In the genomic region with DNA sequence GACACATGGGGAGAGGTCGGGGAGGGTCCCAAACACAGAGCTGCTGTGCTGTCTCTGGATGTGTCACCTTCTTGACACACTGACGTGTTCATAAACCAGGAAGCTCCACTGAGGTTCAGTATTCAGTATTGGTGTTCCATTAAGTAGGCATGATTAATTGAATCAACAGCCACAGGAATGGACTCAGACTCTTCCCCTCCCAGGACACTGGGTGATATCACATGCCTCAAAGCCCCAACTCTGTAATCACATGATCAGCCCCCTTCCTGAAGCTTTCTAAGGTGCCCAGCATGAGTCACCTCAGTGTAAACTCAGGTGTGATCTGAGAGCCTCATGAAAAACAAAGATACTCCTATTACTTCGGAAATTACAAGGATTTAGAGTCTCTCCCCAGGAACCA, we compare ENCODE assay signal across 27 cellular contexts. TPM values are rescaled to one million over a fixed set of nuclear protein-coding genes. Genes with fewer than 3 reads are reported as not detected.
DNase-seq lines count a peak whose midpoint lies in the region; ATAC-seq, FAIRE-seq and TF ChIP-seq lines count a peak whose summit lies in the region.
"Had no signal": no experiment of that assay in that cellular context is flagged by ENCODE, and none has a peak within 500 bp of the region (broad histone marks: within the 10 kb centered on the region; RNA-seq: fewer than 3 reads in every experiment).

No MANE protein-coding gene starts in this region.

- peaks cover 11% of the 10 kb centered on the region for H3K4me1 ChIP-seq in foreskin keratinocyte
- H3K4me1 ChIP-seq in small intestine (ENCODE audit: control insufficient read depth in 2 of 2, insufficient read depth in 1 of 2, low read depth in 1 of 2, low read length in 1 of 2): no peaks in the 10 kb centered on the region
- H3K4me1 ChIP-seq: psoas muscle, SJSA1, vagina had no signal

- H3K4me3 ChIP-seq in small intestine (ENCODE audit: low read depth in 1 of 2, low read length in 2 of 2): no peak overlapping the region
- H3K4me3 ChIP-seq: lung, psoas muscle, SJSA1, vagina had no signal

- WGBS in small intestine, 3 donors: 59 to 78% (median 70%) methylated on average over 3 of the region's 3 CpGs

- H3K27ac ChIP-seq in foreskin keratinocyte (peak overlapping the region; percentile 79), small intestine (ENCODE audit: low read depth in 1 of 2, low read length in 1 of 2) (no peak overlapping the region)
- H3K27ac ChIP-seq: neutrophil, psoas muscle, SJSA1, vagina had no signal

- no peaks in the 10 kb centered on the region for H3K27me3 ChIP-seq in foreskin keratinocyte
- H3K27me3 ChIP-seq in small intestine (ENCODE audit: control insufficient read depth in 2 of 2, insufficient read depth in 2 of 2, low read length in 2 of 2): no peaks in the 10 kb centered on the region
- H3K27me3 ChIP-seq: neutrophil, SJSA1, vagina had no signal

- FAIRE-seq in RCC 7860 (lab: Jason Lieb, UNC) (no peak), small intestine (lab: Jason Lieb, UNC) (no peak)
- FAIRE-seq: GM19239 had no signal

- H3K9me3 ChIP-seq in small intestine (ENCODE audit: control insufficient read depth, low read depth): no peaks in the 10 kb centered on the region
- H3K9me3 ChIP-seq: neutrophil, psoas muscle, SJSA1, vagina had no signal

- peak; percentile 99 for ATAC-seq in foreskin keratinocyte
- ATAC-seq: activated CD4-positive, alpha-beta T cell treated with anti-CD3 and anti-CD28 coated beads for 36 hours; activated T-cell treated with anti-CD3 and anti-CD28 coated beads, Interleukin-2, amount 50 U/mL, for 4 hours; psoas muscle had no signal

- TF ChIP-seq CTCF in foreskin keratinocyte (conservative IDR thresholded peaks at IDR 0.05): no peak

- DNase-seq in HPDE6-E6E7 (ENCODE audit: extremely low spot score): peak; percentile 93
- peak; percentile 24 for DNase-seq in RCC 7860 (ENCODE audit: low spot score)
- DNase-seq in foreskin keratinocyte: peak; percentile 96 to 97
- peak; percentile 29 for DNase-seq in small intestine
- DNase-seq in stimulated activated CD4-positive, alpha-beta T cell treated with anti-CD3 and anti-CD28 coated beads, Interleukin-12 subunit alpha, Interleukin-12 subunit beta, amount 100 ng/mL, for 4 hours: no peak
- DNase-seq in GDM1 (lab: John Stamatoyannopoulos, UW): no peak
- no peak for DNase-seq in NCI-H2171 treated with DMSO at 0.1 percent for 48 hours (lab: John Stamatoyannopoulos, UW)
- DNase-seq: activated CD4-positive, alpha-beta T cell treated with anti-CD3 and anti-CD28 coated beads for 36 hours; activated CD8-positive, alpha-beta memory T cell treated with anti-CD3 and anti-CD28 coated beads for 24 hours; activated naive CD4-positive, alpha-beta T cell treated with anti-CD3 and anti-CD28 coated beads, Interleukin-2, amount 10 ng/mL, durations not matched to agents 7 days and 5 days; activated T-cell treated with anti-CD3 and anti-CD28 coated beads, Interleukin-2, amount 50 U/mL, for 4 hours; CD4-positive, alpha-beta T cell; central memory CD4-positive, alpha-beta T cell; DND-41; foreskin fibroblast; IMR-90; NCI-H187 treated with DMSO at 0.1 percent for 48 hours; NCI-H226; NCI-H82; psoas muscle; stimulated activated CD4-positive, alpha-beta T cell treated with anti-CD3 and anti-CD28 coated beads, Interleukin-1b, Interleukin-23, amount 100 ng/mL, for 48 hours; substantia nigra had no signal

- H3K36me3 ChIP-seq in small intestine (ENCODE audit: control insufficient read depth in 2 of 2, insufficient read depth in 2 of 2, low read length in 2 of 2): no peaks in the 10 kb centered on the region
- H3K36me3 ChIP-seq: neutrophil, SJSA1, vagina had no signal

RNA-seq across cellular contexts. Expression of gene HNRNPD, which starts 21.1 kb away (rescaled TPM):
- total RNA-seq in foreskin keratinocyte: 181 and 221 TPM in 2 replicates
- polyA plus RNA-seq in foreskin keratinocyte (289 and 377 TPM in 2 replicates), small intestine (100 to 1,000 TPM; 122 to 212 (median 129) TPM)

RNA-seq across cellular contexts. Expression of gene HNRNPDL, which starts 35.4 kb away (rescaled TPM):
- 259 and 311 TPM in 2 replicates for total RNA-seq in foreskin keratinocyte
- polyA plus RNA-seq in foreskin keratinocyte (239 and 308 TPM in 2 replicates), small intestine (100 to 1,000 TPM in 2 of 3 donors, 10 to 100 TPM in 1; 96.6 to 206 (median 111) TPM)

RNA-seq across cellular contexts. Expression of gene ENOPH1, which starts 35.5 kb away (rescaled TPM):
- 53.8 and 60.8 TPM in 2 replicates for total RNA-seq in foreskin keratinocyte
- polyA plus RNA-seq in foreskin keratinocyte (37.0 and 45.1 TPM in 2 replicates), small intestine (10 to 100 TPM; 25.3 to 45.1 (median 30.3) TPM)

Comparison
In these comparisons a context has a peak if more than half of its experiments do, and no peak if none do; other contexts are left out.
1. DNase-seq: peak in HPDE6-E6E7 (single experiment), RCC 7860 (single experiment), foreskin keratinocyte (2 of 2) and small intestine (single experiment); none in stimulated activated CD4-positive, alpha-beta T cell treated with anti-CD3 and anti-CD28 coated beads, Interleukin-12 subunit alpha, Interleukin-12 subunit beta, amount 100 ng/mL, for 4 hours (single experiment), GDM1 (single experiment) and NCI-H2171 treated with DMSO at 0.1 percent for 48 hours (single experiment).